In genomic region chr9:88993871-88994819, GRCh38 we compare ENCODE assay signal across 12 cellular contexts. TPM values are rescaled to one million over a fixed set of nuclear protein-coding genes. Genes with fewer than 3 reads are reported as not detected.
DNase-seq lines count a peak whose midpoint lies in the region; ATAC-seq and TF ChIP-seq lines count a peak whose summit lies in the region.
"Had no signal": no experiment of that assay in that cellular context is flagged by ENCODE, and none has a peak within 500 bp of the region (broad histone marks: within the 10 kb centered on the region; RNA-seq: fewer than 3 reads in every experiment).

No MANE protein-coding gene starts in this region.

- peaks cover 0 to 12% (median 5%) of the 10 kb centered on the region in 9 donors for H3K27me3 ChIP-seq in heart left ventricle
- H3K27me3 ChIP-seq in aorta (ENCODE audit: control insufficient read depth in 1 of 2, insufficient read depth in 2 of 2, low read length in 1 of 2) = no peaks in the 10 kb centered on the region
- H3K27me3 ChIP-seq: SJCRH30 had no signal

- H3K4me3 ChIP-seq in heart left ventricle (peak overlapping the region in 9 of 12 donors; percentile 70 to 94 (median 73)), fibroblast of pulmonary artery (replicated peaks; ENCODE audit: low read depth, low read length) (peak overlapping the region; percentile 89), aorta (ENCODE audit: low read length in 2 of 2) (peak overlapping the region; percentile 94)
- H3K4me3 ChIP-seq: SJCRH30 had no signal

- peak overlapping the region in 3 of 12 donors; percentile 7 to 33 (median 13) for H3K27ac ChIP-seq in heart left ventricle
- peak overlapping the region in 1 of 2 donors; percentile 7 for H3K27ac ChIP-seq in aorta (ENCODE audit: low read depth in 1 of 2, low read length in 2 of 2)
- H3K27ac ChIP-seq: SJCRH30 had no signal

- DNase-seq in heart left ventricle (no peak), Right ventricle myocardium inferior (ENCODE audit: missing footprints) (no peak), fibroblast of pulmonary artery (ENCODE audit: low read depth) (no peak), neural crest cell (ENCODE audit: low read depth, low spot score) (no peak), aorta (no peak), SHP77 (lab: John Stamatoyannopoulos, UW) (no peak), NCI-H82 (lab: John Stamatoyannopoulos, UW) (no peak), nucleus accumbens (lab: John Stamatoyannopoulos, UW) (no peak)
- DNase-seq: activated gamma-delta T cell treated with Interleukin-2 at 50 U/mL for 16 hours, MM.1S, naive B cell, SJCRH30 had no signal

- H3K4me1 ChIP-seq in heart left ventricle = peaks cover 0 to 57% (median 25%) of the 10 kb centered on the region in 12 donors
- peaks cover 0 to 8% of the 10 kb centered on the region in 2 donors for H3K4me1 ChIP-seq in aorta (ENCODE audit: control insufficient read depth in 1 of 2, insufficient read depth in 2 of 2, low read length in 2 of 2)
- H3K4me1 ChIP-seq: SJCRH30 had no signal

- intact Hi-C loops in heart left ventricle (cut with DNase I) (loop anchor here in 8 of 10 donors (5.0 to 10.0 kb wide), 11 partner anchors 42 to 339 kb away; no protein-coding TSS in a partner anchor), Right ventricle myocardium inferior (cut with DNase I) (loop anchor here (5.0 kb wide), 2 partner anchors 107 to 162 kb away; no protein-coding TSS in a partner anchor), aorta (cut with DNase I) (loop anchor here (5.0 to 10.0 kb wide), 4 partner anchors 217 to 339 kb away; no protein-coding TSS in a partner anchor)

- H3K9me3 ChIP-seq in heart left ventricle = no peaks in the 10 kb centered on the region
- H3K9me3 ChIP-seq in aorta (ENCODE audit: control insufficient read depth, low read length) = no peaks in the 10 kb centered on the region
- H3K9me3 ChIP-seq: SJCRH30 had no signal

- H3K9me3 Mint-ChIP-seq in neural crest cell = no peaks in the 10 kb centered on the region

- H3K4me3 Mint-ChIP-seq in neural crest cell = peak overlapping the region; percentile 14
- H3K4me3 Mint-ChIP-seq: naive B cell had no signal

- no peak overlapping the region for H3K27ac Mint-ChIP-seq in neural crest cell (ENCODE audit: unreplicated experiment)
- H3K27ac Mint-ChIP-seq: naive B cell had no signal

- H3K27me3 Mint-ChIP-seq in neural crest cell (ENCODE audit: low read depth) = peaks cover 84% of the 10 kb centered on the region

- H3K36me3 ChIP-seq in heart left ventricle (peaks cover 0 to 12% (median 0%) of the 10 kb centered on the region in 9 donors), aorta (ENCODE audit: control insufficient read depth in 1 of 2, insufficient read depth in 2 of 2, low read length in 1 of 2) (peaks cover 0 to 10% of the 10 kb centered on the region in 2 donors)
- H3K36me3 ChIP-seq: SJCRH30 had no signal

- ATAC-seq in heart left ventricle = no peak
- no peak for ATAC-seq in Right ventricle myocardium inferior
- ATAC-seq in aorta (ENCODE audit: low FRiP score) = no peak

- H3K4me1 Mint-ChIP-seq in neural crest cell = peaks cover 30% of the 10 kb centered on the region

- peaks cover 2% of the 10 kb centered on the region for H3K36me3 Mint-ChIP-seq in neural crest cell (ENCODE audit: low read depth)
- H3K36me3 Mint-ChIP-seq: naive B cell had no signal

- 79 to 88% (median 87%) methylated on average over 19 to 20 of the region's 20 CpGs for WGBS in heart left ventricle, 4 donors
- WGBS in aorta, 2 donors = 67 to 73% methylated on average over 20 of the region's 20 CpGs

- TF ChIP-seq CTCF in heart left ventricle (IDR thresholded peaks at IDR 0.05) = no peak
- TF ChIP-seq CTCF in fibroblast of pulmonary artery (IDR thresholded peaks at IDR 0.05; ENCODE audit: low read length, missing control alignments) = no peak
- no peak for TF ChIP-seq CTCF in neural crest cell (conservative IDR thresholded peaks at IDR 0.05)

- no peak for TF ChIP-seq POLR2A in heart left ventricle (IDR thresholded peaks at IDR 0.05)

RNA-seq across cellular contexts. Expression of gene S1PR3, which starts 2.9 kb away (rescaled TPM):
- total RNA-seq in heart left ventricle (10 to 100 TPM in 7 of 9 donors, 1 to 10 TPM in 2; 7.4 to 50.3 (median 29.6) TPM), Right ventricle myocardium inferior (27.5 TPM), neural crest cell (7.5 and 7.9 TPM in 2 replicates), aorta (100 to 1,000 TPM in 1 of 2 donors, 10 to 100 TPM in 1; 42.4 to 139 TPM)
- polyA plus RNA-seq in heart left ventricle (10 to 100 TPM; 13.9 to 14.1 TPM), aorta (10 to 100 TPM; 31.1 to 50.6 TPM)
- total RNA-seq: SJCRH30 had no signal
